Comparison of ENCODE assay signal across 34 cellular contexts in the genomic region with DNA sequence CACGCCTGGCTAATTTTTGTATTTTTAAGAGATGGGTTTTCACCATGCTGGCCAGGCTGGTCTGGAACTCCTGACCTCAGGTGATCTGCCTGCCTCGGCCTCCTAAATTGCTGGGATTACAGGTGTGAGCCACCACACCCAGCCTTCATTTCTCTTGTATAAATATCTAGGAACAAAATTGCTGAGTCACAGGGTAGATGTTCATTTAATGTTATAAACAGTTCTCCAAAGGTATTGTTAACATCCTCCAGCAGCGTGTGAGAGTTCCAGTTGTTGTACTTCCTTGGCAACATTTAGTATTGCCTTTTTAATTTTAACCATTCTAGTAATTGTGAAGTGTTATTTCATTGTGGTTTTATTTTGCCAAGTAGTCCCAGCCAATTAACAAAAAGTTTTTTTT.
"Had no signal": no experiment of that assay in that cellular context is flagged by ENCODE, and none has a peak within 500 bp of the region (broad histone marks: within the 10 kb centered on the region; RNA-seq: fewer than 3 reads in every experiment).

No MANE protein-coding gene starts in this region.

- H3K4me3 ChIP-seq: esophagus squamous epithelium, gastroesophageal sphincter, heart right ventricle had no signal

- H3K27me3 ChIP-seq: brain microvascular endothelial cell had no signal

- DNase-seq: activated CD4-positive, alpha-beta memory T cell treated with anti-CD3 and anti-CD28 coated beads for 36 hours; activated CD4-positive, alpha-beta T cell treated with anti-CD3 and anti-CD28 coated beads for 36 hours; activated CD4-positive, alpha-beta T cell treated with anti-CD3 and anti-CD28 coated beads, Interleukin-2, amount 10 ng/mL, durations not matched to agents 24 days and 14 days; activated CD4-positive, CD25-positive, alpha-beta regulatory T cell; activated CD4-positive, CD25-positive, alpha-beta regulatory T cell treated with anti-CD3 and anti-CD28 coated beads, Interleukin-2, amount 50 U/mL, for 72 hours; activated CD8-positive, alpha-beta memory T cell treated with anti-CD3 and anti-CD28 coated beads, Interleukin-2, amount 10 ng/mL, durations not matched to agents 7 days and 5 days; activated CD8-positive, alpha-beta memory T cell treated with anti-CD3 and anti-CD28 coated beads, Interleukin-2, amount 50 U/mL, for 4 hours; activated CD8-positive, alpha-beta T cell treated with anti-CD3 and anti-CD28 coated beads, Interleukin-2, amount 10 ng/mL, durations not matched to agents 7 days and 5 days; activated gamma-delta T cell treated with Interleukin-2 at 50 U/mL for 16 hours; activated naive CD4-positive, alpha-beta T cell treated with anti-CD3 and anti-CD28 coated beads, Interleukin-2, amount 50 U/mL, for 16 hours; activated naive CD4-positive, alpha-beta T cell treated with Interleukin-2 at 50 U/mL for 16 hours; activated T-cell treated with anti-CD3 and anti-CD28 coated beads, Interleukin-2, amount 50 U/mL, for 1 hour; activated T-cell treated with anti-CD3 and anti-CD28 coated beads, Interleukin-2, amount 50 U/mL, for 48 hours; amniotic stem cell; anterior cingulate cortex; brain microvascular endothelial cell; caudate nucleus; cortex of kidney; dermis blood vessel endothelial cell; effector CD4-positive, alpha-beta T cell; effector memory CD8-positive, alpha-beta T cell; esophagus squamous epithelium; foreskin melanocyte; heart right ventricle; T-helper 1 cell; T-helper 17 cell; T1000 had no signal

- H3K27ac ChIP-seq: brain microvascular endothelial cell, epithelial cell of prostate, esophagus squamous epithelium, gastroesophageal sphincter, heart right ventricle had no signal

- H3K9me3 ChIP-seq: esophagus squamous epithelium had no signal

- H3K4me1 ChIP-seq: esophagus squamous epithelium, gastroesophageal sphincter, heart right ventricle had no signal

- H3K36me3 ChIP-seq: brain microvascular endothelial cell, esophagus squamous epithelium, gastroesophageal sphincter, heart right ventricle had no signal

- FAIRE-seq: astrocyte, bronchial epithelial cell, colon, endometrium, endothelial cell of umbilical vein had no signal

- ATAC-seq: activated CD4-positive, alpha-beta T cell treated with anti-CD3 and anti-CD28 coated beads for 36 hours; activated CD8-positive, alpha-beta memory T cell treated with anti-CD3 and anti-CD28 coated beads, Interleukin-2, amount 10 ng/mL, durations not matched to agents 7 days and 5 days; activated CD8-positive, alpha-beta T cell treated with anti-CD3 and anti-CD28 coated beads, Interleukin-2, amount 10 ng/mL, durations not matched to agents 7 days and 5 days; effector memory CD8-positive, alpha-beta T cell; gastroesophageal sphincter; heart right ventricle; T-helper 17 cell had no signal
